12 cellular contexts compared by ENCODE assay signal in the genomic region with DNA sequence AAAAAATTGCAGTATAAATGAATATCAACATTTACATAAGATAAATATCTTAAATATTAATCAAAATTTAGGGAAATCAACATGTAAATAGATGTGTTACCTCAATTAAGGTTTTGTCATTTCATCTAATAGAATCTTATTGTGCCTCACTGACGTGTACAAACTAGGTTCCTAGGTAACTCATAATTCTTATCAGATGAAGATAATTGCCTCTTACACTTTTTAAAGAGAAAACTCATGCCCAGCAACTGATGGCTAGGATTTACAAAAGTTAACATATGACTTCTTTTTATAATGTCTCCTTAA. TPM values are rescaled to one million over a fixed set of nuclear protein-coding genes. Genes with fewer than 3 reads are reported as not detected.
DNase-seq lines count a peak whose midpoint lies in the region; ATAC-seq and TF ChIP-seq lines count a peak whose summit lies in the region.
"Had no signal": no experiment of that assay in that cellular context is flagged by ENCODE, and none has a peak within 500 bp of the region (broad histone marks: within the 10 kb centered on the region; RNA-seq: fewer than 3 reads in every experiment).

No MANE protein-coding gene starts in this region.

- no peaks in the 10 kb centered on the region for H3K36me3 Mint-ChIP-seq in CD4-positive, alpha-beta T cell (ENCODE audit: low read depth)
- H3K36me3 Mint-ChIP-seq in glutamatergic neuron (ENCODE audit: unreplicated experiment) = no peaks in the 10 kb centered on the region

- DNase-seq in CD4-positive, alpha-beta T cell = no peak
- DNase-seq in LoVo (ENCODE audit: low spot score) = peak; percentile 29
- DNase-seq in glutamatergic neuron = no peak
- DNase-seq in HuH-7 (ENCODE audit: low spot score) = no peak
- no peak for DNase-seq in T-helper 1 cell

- no peaks in the 10 kb centered on the region for H3K9me3 ChIP-seq in CD4-positive, alpha-beta T cell (ENCODE audit: control insufficient read depth, low read length)
- H3K9me3 ChIP-seq: heart left ventricle, uterus had no signal

- peaks cover 9% of the 10 kb centered on the region for H3K27me3 ChIP-seq in CD4-positive, alpha-beta T cell (ENCODE audit: control insufficient read depth, insufficient read depth, low read length)
- H3K27me3 ChIP-seq: BLaER1 treated with 17β-estradiol and CSF1 and Interleukin-3, amounts not matched to agents 10 nM and 100 nM; heart left ventricle; uterus had no signal

- no peak overlapping the region for H3K4me3 Mint-ChIP-seq in CD4-positive, alpha-beta T cell
- no peak overlapping the region for H3K4me3 Mint-ChIP-seq in glutamatergic neuron (ENCODE audit: unreplicated experiment)
- H3K4me3 Mint-ChIP-seq: T-helper 2 cell treated with Interferon-gamma antibody and Interleukin-4, amounts not matched to agents 5 μg/mL and 100 μg/mL, for 36 hours had no signal

- peaks cover 7% of the 10 kb centered on the region for H3K27me3 Mint-ChIP-seq in CD4-positive, alpha-beta T cell
- no peaks in the 10 kb centered on the region for H3K27me3 Mint-ChIP-seq in glutamatergic neuron (ENCODE audit: unreplicated experiment)

- ATAC-seq in CD4-positive, alpha-beta T cell (ENCODE audit: poor library complexity) = no peak
- peak; percentile 2 for ATAC-seq in GM19438 (IDR thresholded peaks at IDR 0.05; ENCODE audit: low read depth, unreplicated experiment)
- no peak for ATAC-seq in HG02642 (IDR thresholded peaks at IDR 0.05; ENCODE audit: poor library complexity, unreplicated experiment)
- ATAC-seq in HG02970 (IDR thresholded peaks at IDR 0.05; ENCODE audit: low FRiP score, unreplicated experiment) = no peak

- no peak overlapping the region for H3K27ac Mint-ChIP-seq in CD4-positive, alpha-beta T cell
- H3K27ac Mint-ChIP-seq in glutamatergic neuron (ENCODE audit: unreplicated experiment) = peak overlapping the region; percentile 14
- H3K27ac Mint-ChIP-seq: T-helper 2 cell treated with Interferon-gamma antibody and Interleukin-4, amounts not matched to agents 5 μg/mL and 100 μg/mL, for 36 hours had no signal

- CTCF ChIA-PET in CD4-positive, alpha-beta T cell (lab: Charles Lee) = interaction anchor here (0.6 to 1.6 kb wide), 2 partner anchors 85 to 91 kb away, joined by 3 to 8 read pairs; no protein-coding TSS in a partner anchor

- H3K27ac ChIP-seq in CD4-positive, alpha-beta T cell (ENCODE audit: low read depth, low read length) = no peak overlapping the region
- H3K27ac ChIP-seq: BLaER1 treated with 17β-estradiol and CSF1 and Interleukin-3, amounts not matched to agents 10 nM and 100 nM; uterus had no signal

- peak; percentile 66 for TF ChIP-seq CTCF in CD4-positive, alpha-beta T cell (IDR thresholded peaks at IDR 0.05)
- TF ChIP-seq CTCF in glutamatergic neuron (IDR thresholded peaks at IDR 0.05; ENCODE audit: partially characterized antibody, unreplicated experiment) = peak; percentile 31

- intact Hi-C loops in CD4-positive, alpha-beta T cell (cut with DNase I, micrococcal nuclease) = loop anchor here in 1 of 2 experiments (1.0 kb wide), 1 partner anchor 86 kb away; no protein-coding TSS in a partner anchor

- no peaks in the 10 kb centered on the region for H3K4me1 Mint-ChIP-seq in CD4-positive, alpha-beta T cell (ENCODE audit: low read depth)
- peaks cover 24% of the 10 kb centered on the region for H3K4me1 Mint-ChIP-seq in glutamatergic neuron (ENCODE audit: low read depth, unreplicated experiment)

- POLR2A ChIA-PET in CD4-positive, alpha-beta T cell (lab: Charles Lee) = no interaction called here

- H3K9me3 Mint-ChIP-seq in CD4-positive, alpha-beta T cell = no peaks in the 10 kb centered on the region
- H3K9me3 Mint-ChIP-seq in glutamatergic neuron (ENCODE audit: unreplicated experiment) = no peaks in the 10 kb centered on the region
- H3K9me3 Mint-ChIP-seq: T-helper 2 cell treated with Interferon-gamma antibody and Interleukin-4, amounts not matched to agents 5 μg/mL and 100 μg/mL, for 36 hours had no signal

RNA-seq across cellular contexts. Expression of a gene that starts 49.6 kb away (rescaled TPM):
- not detected for total RNA-seq in CD4-positive, alpha-beta T cell
- 0.37 TPM for total RNA-seq in glutamatergic neuron (ENCODE audit: unreplicated experiment)
